Comparison of ENCODE assay signal across 1 cellular context in the genomic region with DNA sequence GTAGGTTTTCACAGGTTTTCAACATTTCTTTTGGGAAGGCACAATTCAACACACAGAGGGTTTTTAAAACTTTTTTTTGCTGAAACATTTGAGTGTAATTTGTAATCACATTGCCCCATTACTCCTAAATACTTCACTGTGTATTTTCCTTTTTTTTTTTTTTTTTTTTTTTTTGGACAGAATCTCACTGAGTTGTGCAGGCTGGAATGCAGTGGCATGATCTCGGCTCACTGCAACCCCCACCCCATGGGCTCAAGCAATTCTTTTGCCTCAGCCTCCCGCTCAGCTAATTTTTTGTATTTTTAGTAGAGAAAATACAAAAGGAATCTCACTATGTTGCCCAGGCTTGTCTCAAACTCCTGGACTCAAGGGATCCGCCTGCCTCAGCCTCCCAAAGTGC.
TF ChIP-seq lines count a peak whose summit lies in the region.

No MANE protein-coding gene starts in this region.

TF ChIP-seq in IMR-90, 13 proteins besides CTCF, POLR2A, EP300 and RAD21:
- no peak for TF ChIP-seq MXI1 (IDR thresholded peaks at IDR 0.05; ENCODE audit: borderline replicate concordance, low read depth, low read length)
- TF ChIP-seq RCOR1 (IDR thresholded peaks at IDR 0.05; ENCODE audit: insufficient replicate concordance, low read length): no peak
- TF ChIP-seq, protein P1, sequence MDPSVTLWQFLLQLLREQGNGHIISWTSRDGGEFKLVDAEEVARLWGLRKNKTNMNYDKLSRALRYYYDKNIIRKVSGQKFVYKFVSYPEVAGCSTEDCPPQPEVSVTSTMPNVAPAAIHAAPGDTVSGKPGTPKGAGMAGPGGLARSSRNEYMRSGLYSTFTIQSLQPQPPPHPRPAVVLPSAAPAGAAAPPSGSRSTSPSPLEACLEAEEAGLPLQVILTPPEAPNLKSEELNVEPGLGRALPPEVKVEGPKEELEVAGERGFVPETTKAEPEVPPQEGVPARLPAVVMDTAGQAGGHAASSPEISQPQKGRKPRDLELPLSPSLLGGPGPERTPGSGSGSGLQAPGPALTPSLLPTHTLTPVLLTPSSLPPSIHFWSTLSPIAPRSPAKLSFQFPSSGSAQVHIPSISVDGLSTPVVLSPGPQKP (IDR thresholded peaks at IDR 0.05; ENCODE audit: borderline replicate concordance, low read depth, low read length): no peak
- no peak for TF ChIP-seq MAZ (IDR thresholded peaks at IDR 0.05; ENCODE audit: borderline replicate concordance, low read depth, low read length)
- TF ChIP-seq NFE2L2 (IDR thresholded peaks at IDR 0.05; ENCODE audit: low read depth, low read length): no peak
- no peak for TF ChIP-seq CHD1 (IDR thresholded peaks at IDR 0.05; ENCODE audit: low read depth, low read length)
- no peak for TF ChIP-seq FOS (IDR thresholded peaks at IDR 0.05; ENCODE audit: low read depth, low read length)
- no peak for TF ChIP-seq RFX5 (IDR thresholded peaks at IDR 0.05; ENCODE audit: low read depth, low read length)
- TF ChIP-seq MAFK (IDR thresholded peaks at IDR 0.05; ENCODE audit: low read depth, low read length): no peak
- TF ChIP-seq CEBPB (IDR thresholded peaks at IDR 0.05; ENCODE audit: low read depth, low read length): no peak
- no peak for TF ChIP-seq SMC3 (IDR thresholded peaks at IDR 0.05; ENCODE audit: low read depth, low read length)
- TF ChIP-seq, protein P2, sequence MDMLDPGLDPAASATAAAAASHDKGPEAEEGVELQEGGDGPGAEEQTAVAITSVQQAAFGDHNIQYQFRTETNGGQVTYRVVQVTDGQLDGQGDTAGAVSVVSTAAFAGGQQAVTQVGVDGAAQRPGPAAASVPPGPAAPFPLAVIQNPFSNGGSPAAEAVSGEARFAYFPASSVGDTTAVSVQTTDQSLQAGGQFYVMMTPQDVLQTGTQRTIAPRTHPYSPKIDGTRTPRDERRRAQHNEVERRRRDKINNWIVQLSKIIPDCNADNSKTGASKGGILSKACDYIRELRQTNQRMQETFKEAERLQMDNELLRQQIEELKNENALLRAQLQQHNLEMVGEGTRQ (IDR thresholded peaks at IDR 0.05; ENCODE audit: low read depth, low read length): no peak
- TF ChIP-seq BHLHE40 (IDR thresholded peaks at IDR 0.05; ENCODE audit: low read depth, low read length): no peak
